ENCODE assay signal across 19 cellular contexts in the genomic region with DNA sequence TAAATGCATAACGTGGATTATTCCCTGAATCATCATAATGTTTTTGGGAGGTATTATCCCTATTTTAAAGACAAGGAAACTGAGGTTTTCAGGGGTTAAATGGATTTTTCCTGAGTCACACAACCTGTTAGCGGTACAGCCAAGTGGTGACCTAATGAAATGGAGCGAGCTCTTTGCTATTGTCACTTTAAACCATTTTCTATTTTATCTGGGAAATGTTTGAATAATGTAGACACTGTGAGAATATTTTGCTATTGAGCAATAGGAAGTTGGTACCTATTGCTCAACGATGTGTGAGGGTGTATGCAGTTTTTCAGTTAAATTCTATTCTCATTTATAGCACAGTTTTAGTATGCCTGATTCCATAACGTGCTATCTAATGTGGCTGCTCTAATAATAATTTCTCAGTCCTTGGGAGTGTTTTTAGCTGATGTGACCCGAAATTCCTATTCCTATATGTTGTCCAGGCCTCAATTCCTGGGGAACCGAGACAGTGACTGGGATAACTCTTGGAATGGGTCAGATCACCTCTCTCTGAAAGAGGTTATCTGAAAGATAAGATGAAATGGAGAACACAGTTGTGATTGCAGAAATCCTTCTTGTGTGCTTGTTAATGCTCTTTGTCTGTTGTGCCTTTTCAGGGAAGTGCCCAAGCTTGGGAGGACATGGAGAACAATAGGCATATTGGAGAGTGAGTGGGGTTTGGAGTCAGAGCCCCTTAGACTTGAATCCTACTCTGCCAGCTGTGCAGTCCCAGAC. TPM values are rescaled to one million over a fixed set of nuclear protein-coding genes. Genes with fewer than 3 reads are reported as not detected.
A peak's percentile ranks its signal among the peaks of the same experiment; 100 is the strongest.
DNase-seq lines count a peak whose midpoint lies in the region; ATAC-seq and TF ChIP-seq lines count a peak whose summit lies in the region.
"Had no signal": no experiment of that assay in that cellular context is flagged by ENCODE, and none has a peak within 500 bp of the region (broad histone marks: within the 10 kb centered on the region; RNA-seq: fewer than 3 reads in every experiment).

No MANE protein-coding gene starts in this region.

- intact Hi-C loops in MCF 10A (cut with micrococcal nuclease) (loop anchor here (1.0 kb wide), 1 partner anchor 20 kb away; no protein-coding TSS in a partner anchor), breast epithelium (cut with DNase I; ENCODE audit: low total_unique reads) (no loop called here), dorsolateral prefrontal cortex (cut with DNase I) (no loop called here)

- no peaks in the 10 kb centered on the region for H3K27me3 Mint-ChIP-seq in MCF 10A (ENCODE audit: insufficient read depth, unreplicated experiment)
- H3K27me3 Mint-ChIP-seq: activated naive CD4-positive, alpha-beta T cell treated with anti-CD3 and anti-CD28 coated beads, Interleukin-2, amount 10 ng/mL, durations not matched to agents 7 days and 5 days; central memory CD8-positive, alpha-beta T cell had no signal

- DNase-seq in MCF 10A (ENCODE audit: unreplicated experiment): peak; percentile 80
- DNase-seq in breast epithelium (ENCODE audit: low spot score in 2 of 2): no peak
- peak; percentile 70 for DNase-seq in amniotic epithelial cell (ENCODE audit: low read depth)
- DNase-seq in iris pigment epithelial cell (ENCODE audit: low read depth): peak; percentile 56
- no peak for DNase-seq in dorsolateral prefrontal cortex
- no peak for DNase-seq in NCI-H187 (lab: John Stamatoyannopoulos, UW)
- no peak for DNase-seq in NCI-H146 (lab: John Stamatoyannopoulos, UW)
- DNase-seq: ACHN; activated naive CD4-positive, alpha-beta T cell treated with anti-CD3 and anti-CD28 coated beads, Interleukin-2, amount 10 ng/mL, durations not matched to agents 7 days and 5 days; NCI-H1436 treated with DMSO at 0.1 percent for 48 hours; occipital lobe; stimulated activated CD4-positive, alpha-beta T cell treated with anti-CD3 and anti-CD28 coated beads, Interleukin-12 subunit alpha, Interleukin-12 subunit beta, amount 100 ng/mL, for 4 hours; testis had no signal

- CTCF ChIA-PET in MCF 10A (lab: Yijun Ruan, JAX): interaction anchor here (0.6 to 2.3 kb wide), 12 partner anchors 18 to 670 kb away, joined by 3 to 7 read pairs (median 3); no protein-coding TSS in a partner anchor

- H3K4me1 Mint-ChIP-seq in MCF 10A (ENCODE audit: insufficient read depth, unreplicated experiment): peaks cover 37% of the 10 kb centered on the region
- H3K4me1 Mint-ChIP-seq: activated naive CD4-positive, alpha-beta T cell treated with anti-CD3 and anti-CD28 coated beads, Interleukin-2, amount 10 ng/mL, durations not matched to agents 7 days and 5 days had no signal

- POLR2A ChIA-PET in MCF 10A (lab: Yijun Ruan, JAX): interaction anchor here (0.8 to 3.6 kb wide), 21 partner anchors 12 to 400 kb away, joined by 3 to 35 read pairs (median 4); partner anchors contain the start of gene DHRS9

- no peaks in the 10 kb centered on the region for H3K4me1 ChIP-seq in breast epithelium
- H3K4me1 ChIP-seq: esophagus muscularis mucosa, SJSA1, testis had no signal

- ATAC-seq in SK-N-SH treated with all-trans-retinoic acid at 6 μM for 48 hours: no peak

- no peaks in the 10 kb centered on the region for H3K9me3 Mint-ChIP-seq in MCF 10A (ENCODE audit: unreplicated experiment)
- H3K9me3 Mint-ChIP-seq: activated naive CD4-positive, alpha-beta T cell treated with anti-CD3 and anti-CD28 coated beads, Interleukin-2, amount 10 ng/mL, durations not matched to agents 7 days and 5 days; central memory CD8-positive, alpha-beta T cell had no signal

- no peak for TF ChIP-seq POLR2A in breast epithelium (IDR thresholded peaks at IDR 0.05)

- no TSS peak for BruUV-seq in MCF 10A (replicated peaks; lab: Mats Ljungman, UMichigan)

- TF ChIP-seq CTCF in MCF 10A (IDR thresholded peaks at IDR 0.05; ENCODE audit: unreplicated experiment) (no peak), breast epithelium (IDR thresholded peaks at IDR 0.05) (no peak), dorsolateral prefrontal cortex (IDR thresholded peaks at IDR 0.05 in 54 of 56, conservative IDR thresholded peaks at IDR 0.05 in 2 of 56; ENCODE audit: low read depth in 1 of 56, partially characterized antibody in 56 of 56) (no peak)

- no peaks in the 10 kb centered on the region for H3K36me3 Mint-ChIP-seq in MCF 10A (ENCODE audit: insufficient read depth, unreplicated experiment)
- H3K36me3 Mint-ChIP-seq: activated naive CD4-positive, alpha-beta T cell treated with anti-CD3 and anti-CD28 coated beads, Interleukin-2, amount 10 ng/mL, durations not matched to agents 7 days and 5 days had no signal

- no peaks in the 10 kb centered on the region for H3K27me3 ChIP-seq in breast epithelium
- H3K27me3 ChIP-seq in dorsolateral prefrontal cortex: no peaks in the 10 kb centered on the region
- H3K27me3 ChIP-seq: esophagus muscularis mucosa, SJSA1, testis had no signal

- H3K27ac ChIP-seq in breast epithelium (no peak overlapping the region), dorsolateral prefrontal cortex (no peak overlapping the region)
- H3K27ac ChIP-seq: esophagus muscularis mucosa, SJSA1, testis had no signal

- H3K27ac Mint-ChIP-seq in MCF 10A (ENCODE audit: low read depth, unreplicated experiment): peak overlapping the region; percentile 36
- H3K27ac Mint-ChIP-seq: activated naive CD4-positive, alpha-beta T cell treated with anti-CD3 and anti-CD28 coated beads, Interleukin-2, amount 10 ng/mL, durations not matched to agents 7 days and 5 days had no signal

- no peak overlapping the region for H3K4me3 ChIP-seq in breast epithelium
- no peak overlapping the region for H3K4me3 ChIP-seq in dorsolateral prefrontal cortex
- H3K4me3 ChIP-seq: esophagus muscularis mucosa, SJSA1, testis had no signal

- H3K36me3 ChIP-seq in breast epithelium: no peaks in the 10 kb centered on the region
- H3K36me3 ChIP-seq: esophagus muscularis mucosa, SJSA1 had no signal

- H3K4me3 Mint-ChIP-seq in MCF 10A (ENCODE audit: unreplicated experiment): peak overlapping the region; percentile 26
- H3K4me3 Mint-ChIP-seq: activated naive CD4-positive, alpha-beta T cell treated with anti-CD3 and anti-CD28 coated beads, Interleukin-2, amount 10 ng/mL, durations not matched to agents 7 days and 5 days; central memory CD8-positive, alpha-beta T cell; mesothelial cell of epicardium had no signal

- H3K9me3 ChIP-seq in breast epithelium: no peaks in the 10 kb centered on the region
- H3K9me3 ChIP-seq: esophagus muscularis mucosa, SJSA1, testis had no signal

TF ChIP-seq in SK-N-SH treated with all-trans-retinoic acid at 6 μM for 48 hours, 23 proteins besides CTCF, POLR2A, EP300 and RAD21:
- TF ChIP-seq CREB5 (CRISPR knock-in tag; IDR thresholded peaks at IDR 0.05; ENCODE audit: low read depth): no peak
- no peak for TF ChIP-seq ESRRG (CRISPR knock-in tag; IDR thresholded peaks at IDR 0.05)
- TF ChIP-seq TSHZ2 (CRISPR knock-in tag; IDR thresholded peaks at IDR 0.05): no peak

RNA-seq across cellular contexts. Expression of gene ABCB11, which starts 38.4 kb away (rescaled TPM):
- total RNA-seq in MCF 10A (2022): 0.05 TPM in 1 of 2 replicates, not detected in the other
- 10 to 100 TPM in 1 of 3 donors, under 1 TPM in 2; under 0.01 to 18.4 (median 0.66) TPM for total RNA-seq in breast epithelium
- 1 to 10 TPM in 8 of 120 experiments, under 1 TPM in 67, not detected in 45; 0.03 to 2.1 (median 0.16) TPM for total RNA-seq in dorsolateral prefrontal cortex
- total RNA-seq: activated CD8-positive, alpha-beta memory T cell treated with anti-CD3 and anti-CD28 coated beads for 36 hours; SJSA1 had no signal

Comparison
In these comparisons a context has a peak if more than half of its experiments do, and no peak if none do; other contexts are left out.
1. DNase-seq: peak in MCF 10A (single experiment), amniotic epithelial cell (single experiment) and iris pigment epithelial cell (single experiment); none in breast epithelium (0 of 2), dorsolateral prefrontal cortex (0 of 10), NCI-H187 (0 of 2) and NCI-H146 (single experiment).